Comparison of ENCODE assay signal across 9 cellular contexts in genomic region chr12:2813214-2813554, GRCh38. TPM values are rescaled to one million over a fixed set of nuclear protein-coding genes. Genes with fewer than 3 reads are reported as not detected.
DNase-seq lines count a peak whose midpoint lies in the region; ATAC-seq, FAIRE-seq and TF ChIP-seq lines count a peak whose summit lies in the region.
"Had no signal": no experiment of that assay in that cellular context is flagged by ENCODE, and none has a peak within 500 bp of the region (broad histone marks: within the 10 kb centered on the region; RNA-seq: fewer than 3 reads in every experiment).

No MANE protein-coding gene starts in this region.

- H3K27me3 ChIP-seq in astrocyte (ENCODE audit: insufficient read depth, low read length) (no peaks in the 10 kb centered on the region), right lobe of liver (no peaks in the 10 kb centered on the region), tibial nerve (no peaks in the 10 kb centered on the region)

- no peaks in the 10 kb centered on the region for H3K27me3 Mint-ChIP-seq in activated CD4-positive, alpha-beta T cell treated with anti-CD3 and anti-CD28 coated beads, Interleukin-2, amount 10 ng/mL, durations not matched to agents 7 days and 5 days
- H3K27me3 Mint-ChIP-seq in astrocyte (ENCODE audit: low read depth, unreplicated experiment): no peaks in the 10 kb centered on the region

- peak overlapping the region; percentile 91 for H3K9ac ChIP-seq in astrocyte (ENCODE audit: low read length)

- H3K27ac Mint-ChIP-seq in activated CD4-positive, alpha-beta T cell treated with anti-CD3 and anti-CD28 coated beads, Interleukin-2, amount 10 ng/mL, durations not matched to agents 7 days and 5 days: peak overlapping the region; percentile 99
- peak overlapping the region; percentile 99 for H3K27ac Mint-ChIP-seq in astrocyte (ENCODE audit: unreplicated experiment)

- peaks cover 3% of the 10 kb centered on the region for H4K20me1 ChIP-seq in astrocyte (ENCODE audit: insufficient read depth, low read length)

- peaks cover 9% of the 10 kb centered on the region for H3K36me3 Mint-ChIP-seq in activated CD4-positive, alpha-beta T cell treated with anti-CD3 and anti-CD28 coated beads, Interleukin-2, amount 10 ng/mL, durations not matched to agents 7 days and 5 days (ENCODE audit: low read depth)
- H3K36me3 Mint-ChIP-seq in astrocyte (ENCODE audit: low read depth, unreplicated experiment): peaks cover 7% of the 10 kb centered on the region

- TF ChIP-seq POLR2A in right lobe of liver (IDR thresholded peaks at IDR 0.05) (no peak), tibial nerve (IDR thresholded peaks at IDR 0.05) (no peak)

- no peak for FAIRE-seq in astrocyte (lab: Jason Lieb, UNC)

- intact Hi-C loops in right lobe of liver (cut with DNase I): no loop called here

- peaks cover 7% of the 10 kb centered on the region for H3K36me3 ChIP-seq in astrocyte (ENCODE audit: insufficient read depth, low read length)
- peaks cover 0 to 13% (median 5%) of the 10 kb centered on the region in 4 donors for H3K36me3 ChIP-seq in right lobe of liver
- peaks cover 0 to 26% (median 2%) of the 10 kb centered on the region in 3 donors for H3K36me3 ChIP-seq in tibial nerve

- no peak for DNase-seq in activated CD4-positive, alpha-beta T cell treated with anti-CD3 and anti-CD28 coated beads, Interleukin-2, amount 10 ng/mL, durations not matched to agents 7 days and 5 days
- no peak for DNase-seq in activated CD4-positive, alpha-beta T cell treated with anti-CD3 and anti-CD28 coated beads, Interleukin-2, amount 50 U/mL, for 4 hours
- no peak for DNase-seq in astrocyte (ENCODE audit: low read depth)
- no peak for DNase-seq in right lobe of liver
- no peak for DNase-seq in tibial nerve (ENCODE audit: low spot score in 2 of 2)
- no peak for DNase-seq in NCI-H69 (lab: John Stamatoyannopoulos, UW)
- no peak for DNase-seq in DMS53 (lab: John Stamatoyannopoulos, UW)

- peak overlapping the region; percentile 98 for H2AFZ ChIP-seq in astrocyte (ENCODE audit: low read depth, low read length)

- TF ChIP-seq CTCF in astrocyte (IDR thresholded peaks at IDR 0.05; ENCODE audit: insufficient read depth, low read depth, low read length) (no peak), right lobe of liver (IDR thresholded peaks at IDR 0.05) (no peak), tibial nerve (IDR thresholded peaks at IDR 0.05) (no peak)

- H3K27ac ChIP-seq in astrocyte (ENCODE audit: low read depth, low read length) (peak overlapping the region; percentile 92), right lobe of liver (peak overlapping the region; percentile 89 to 95 (median 90)), tibial nerve (peak overlapping the region; percentile 74 to 92 (median 90))

- peaks cover 6% of the 10 kb centered on the region for H3K4me1 ChIP-seq in astrocyte (ENCODE audit: insufficient read depth, low read length)
- peaks cover 0 to 15% (median 0%) of the 10 kb centered on the region in 4 donors for H3K4me1 ChIP-seq in right lobe of liver
- peaks cover 0 to 33% (median 14%) of the 10 kb centered on the region in 4 donors for H3K4me1 ChIP-seq in tibial nerve

- CTCF ChIA-PET in activated CD4-positive, alpha-beta T cell treated with anti-CD3 and anti-CD28 coated beads, Interleukin-2, amount 10 ng/mL, durations not matched to agents 7 days and 5 days (lab: Charles Lee): interaction anchor here (0.6 to 1.4 kb wide), 6 partner anchors 12 to 255 kb away, joined by 3 read pairs; partner anchors contain the start of genes FOXM1, RHNO1 and TEX52

- H3K4me3 ChIP-seq in astrocyte (ENCODE audit: insufficient read depth, low read depth, low read length) (peak overlapping the region; percentile 97), right lobe of liver (peak overlapping the region; percentile 58 to 73 (median 72)), tibial nerve (peak overlapping the region; percentile 37 to 95 (median 59))

- peaks cover 26% of the 10 kb centered on the region for H3K4me1 Mint-ChIP-seq in activated CD4-positive, alpha-beta T cell treated with anti-CD3 and anti-CD28 coated beads, Interleukin-2, amount 10 ng/mL, durations not matched to agents 7 days and 5 days
- peaks cover 4% of the 10 kb centered on the region for H3K4me1 Mint-ChIP-seq in astrocyte (ENCODE audit: low read depth, unreplicated experiment)

- WGBS in right lobe of liver (ENCODE audit: insufficient coverage, low coverage, low lambda C conversion rate, missing lambda C conversion rate): 1% methylated on average over 4 of the region's 4 CpGs
- 2 to 3% methylated on average over 4 of the region's 4 CpGs for WGBS in tibial nerve, 2 donors

- POLR2A ChIA-PET in activated CD4-positive, alpha-beta T cell treated with anti-CD3 and anti-CD28 coated beads, Interleukin-2, amount 10 ng/mL, durations not matched to agents 7 days and 5 days (lab: Charles Lee): interaction anchor here (0.6 kb wide), 1 partner anchor 17 kb away, joined by 3 read pairs; no protein-coding TSS in a partner anchor

- no peaks in the 10 kb centered on the region for H3K9me3 ChIP-seq in astrocyte (ENCODE audit: insufficient read depth, low read depth, low read length)
- no peaks in the 10 kb centered on the region for H3K9me3 ChIP-seq in right lobe of liver
- H3K9me3 ChIP-seq in tibial nerve: no peaks in the 10 kb centered on the region

- TF ChIP-seq EP300 in tibial nerve (IDR thresholded peaks at IDR 0.05): no peak

- peaks cover 30% of the 10 kb centered on the region for H3K79me2 ChIP-seq in astrocyte (ENCODE audit: insufficient read depth, low read length)

- H3K9me3 Mint-ChIP-seq in activated CD4-positive, alpha-beta T cell treated with anti-CD3 and anti-CD28 coated beads, Interleukin-2, amount 10 ng/mL, durations not matched to agents 7 days and 5 days: no peaks in the 10 kb centered on the region
- no peaks in the 10 kb centered on the region for H3K9me3 Mint-ChIP-seq in astrocyte (ENCODE audit: unreplicated experiment)

- peak overlapping the region; percentile 93 for H3K4me2 ChIP-seq in astrocyte (ENCODE audit: low read length)

- ATAC-seq in right lobe of liver: peak in 3 of 4 donors; percentile 0 to 3 (median 1)
- ATAC-seq in GM21423 (IDR thresholded peaks at IDR 0.05; ENCODE audit: unreplicated experiment): no peak

- H3K4me3 Mint-ChIP-seq in activated CD4-positive, alpha-beta T cell treated with anti-CD3 and anti-CD28 coated beads, Interleukin-2, amount 10 ng/mL, durations not matched to agents 7 days and 5 days: peak overlapping the region; percentile 99
- H3K4me3 Mint-ChIP-seq in astrocyte (ENCODE audit: unreplicated experiment): peak overlapping the region; percentile 98

RNA-seq across cellular contexts. Expression of gene ITFG2, which starts 0.7 kb away (rescaled TPM):
- 10 to 100 TPM; 43.5 to 48.2 TPM for total RNA-seq in activated CD4-positive, alpha-beta T cell treated with anti-CD3 and anti-CD28 coated beads, Interleukin-2, amount 10 ng/mL, durations not matched to agents 7 days and 5 days
- total RNA-seq in astrocyte: 20.1 and 20.2 TPM in 2 replicates
- 10 to 100 TPM; 11.3 to 20.5 (median 14.4) TPM for total RNA-seq in right lobe of liver
- 10 to 100 TPM; 34.5 to 45.0 (median 36.9) TPM for total RNA-seq in tibial nerve

RNA-seq across cellular contexts. Expression of gene FKBP4, which starts 18.4 kb away (rescaled TPM):
- total RNA-seq in activated CD4-positive, alpha-beta T cell treated with anti-CD3 and anti-CD28 coated beads, Interleukin-2, amount 10 ng/mL, durations not matched to agents 7 days and 5 days: 10 to 100 TPM; 47.2 to 68.2 TPM
- 63.2 and 68.7 TPM in 2 replicates for total RNA-seq in astrocyte
- total RNA-seq in right lobe of liver: 100 to 1,000 TPM in 1 of 6 experiments, 10 to 100 TPM in 5; 27.0 to 124 (median 48.4) TPM
- 10 to 100 TPM; 29.1 to 51.0 (median 38.8) TPM for total RNA-seq in tibial nerve

RNA-seq across cellular contexts. Expression of gene NRIP2, which starts 21.7 kb away (rescaled TPM):
- not detected for total RNA-seq in activated CD4-positive, alpha-beta T cell treated with anti-CD3 and anti-CD28 coated beads, Interleukin-2, amount 10 ng/mL, durations not matched to agents 7 days and 5 days
- total RNA-seq in astrocyte: not detected in 2 replicates
- under 1 TPM; 0.12 to 0.29 (median 0.20) TPM for total RNA-seq in right lobe of liver
- total RNA-seq in tibial nerve: 10 to 100 TPM in 3 of 4 donors, 1 to 10 TPM in 1; 6.6 to 33.1 (median 28.8) TPM
- total RNA-seq: activated CD8-positive, alpha-beta memory T cell treated with anti-CD3 and anti-CD28 coated beads for 36 hours had no signal

RNA-seq across cellular contexts. Expression of gene TEX52, which starts 43.7 kb away (rescaled TPM):
- under 1 TPM; 0.29 to 0.35 TPM for total RNA-seq in activated CD4-positive, alpha-beta T cell treated with anti-CD3 and anti-CD28 coated beads, Interleukin-2, amount 10 ng/mL, durations not matched to agents 7 days and 5 days
- not detected in 2 replicates for total RNA-seq in astrocyte
- not detected for total RNA-seq in right lobe of liver
- not detected for total RNA-seq in tibial nerve
- total RNA-seq: activated CD8-positive, alpha-beta memory T cell treated with anti-CD3 and anti-CD28 coated beads for 36 hours had no signal
